ENCODE assay signal across 11 cellular contexts in the genomic region with DNA sequence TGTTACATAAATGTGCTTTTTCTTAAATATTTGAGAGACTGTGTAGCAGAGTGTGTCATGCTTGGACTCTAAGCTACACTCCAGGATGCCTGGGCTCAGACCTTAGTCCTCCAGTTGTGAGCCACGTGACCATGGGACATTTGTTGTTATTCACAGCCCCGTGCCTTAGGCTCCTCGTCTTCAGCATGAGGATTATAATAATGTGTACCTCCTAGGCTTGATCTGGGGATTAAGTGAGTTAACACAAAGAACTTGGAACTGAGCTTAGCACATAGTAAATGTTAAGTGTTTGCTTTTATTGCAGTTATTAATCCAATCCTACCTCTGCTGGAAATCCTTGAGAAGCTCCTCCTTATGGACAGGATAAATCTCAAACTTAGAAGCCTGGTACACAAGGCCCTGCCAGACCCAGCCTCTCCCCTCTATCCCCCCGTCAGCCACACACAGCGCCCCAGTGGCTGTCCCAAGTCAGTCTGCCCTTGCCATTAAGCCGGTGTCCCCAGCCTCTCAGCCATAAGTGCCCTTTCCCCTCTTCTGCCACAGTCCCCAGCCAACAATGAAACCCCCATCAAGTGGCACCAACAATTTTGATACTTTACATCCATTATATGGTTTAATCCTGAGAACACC.
A peak's percentile ranks its signal among the peaks of the same experiment; 100 is the strongest.
DNase-seq lines count a peak whose midpoint lies in the region; ATAC-seq and TF ChIP-seq lines count a peak whose summit lies in the region.
"Had no signal": no experiment of that assay in that cellular context is flagged by ENCODE, and none has a peak within 500 bp of the region (broad histone marks: within the 10 kb centered on the region; RNA-seq: fewer than 3 reads in every experiment).

No MANE protein-coding gene starts in this region.

- peak overlapping the region; percentile 68 for H3K27ac ChIP-seq in psoas muscle

- ATAC-seq in T-helper 17 cell (no peak), psoas muscle (no peak), HG02840 (IDR thresholded peaks at IDR 0.05; ENCODE audit: low FRiP score, unreplicated experiment) (no peak)

- no peak overlapping the region for H3K4me3 Mint-ChIP-seq in T-helper 17 cell
- no peak overlapping the region for H3K4me3 Mint-ChIP-seq in activated CD4-positive, alpha-beta memory T cell treated with anti-CD3 and anti-CD28 coated beads, Interleukin-2, amount 10 ng/mL, durations not matched to agents 7 days and 5 days
- H3K4me3 Mint-ChIP-seq: T-helper 2 cell treated with Interferon-gamma antibody and Interleukin-4, amounts not matched to agents 5 μg/mL and 100 μg/mL, for 36 hours had no signal

- peaks cover 34% of the 10 kb centered on the region for H3K4me1 ChIP-seq in psoas muscle

- no peaks in the 10 kb centered on the region for H3K9me3 Mint-ChIP-seq in activated CD4-positive, alpha-beta memory T cell treated with anti-CD3 and anti-CD28 coated beads, Interleukin-2, amount 10 ng/mL, durations not matched to agents 7 days and 5 days
- H3K9me3 Mint-ChIP-seq: T-helper 2 cell treated with Interferon-gamma antibody and Interleukin-4, amounts not matched to agents 5 μg/mL and 100 μg/mL, for 36 hours had no signal

- H3K9me3 ChIP-seq in T-helper 17 cell (ENCODE audit: control insufficient read depth, low read length, poor library complexity, severe bottlenecking) (no peaks in the 10 kb centered on the region), psoas muscle (no peaks in the 10 kb centered on the region)

- H3K27me3 Mint-ChIP-seq in T-helper 17 cell = no peaks in the 10 kb centered on the region
- H3K27me3 Mint-ChIP-seq in activated CD4-positive, alpha-beta memory T cell treated with anti-CD3 and anti-CD28 coated beads, Interleukin-2, amount 10 ng/mL, durations not matched to agents 7 days and 5 days = no peaks in the 10 kb centered on the region

- POLR2A ChIA-PET in activated CD4-positive, alpha-beta memory T cell treated with anti-CD3 and anti-CD28 coated beads, Interleukin-2, amount 10 ng/mL, durations not matched to agents 7 days and 5 days (lab: Charles Lee) = interaction anchor here (1.4 kb wide), 1 partner anchor 10 kb away, joined by 3 read pairs; no protein-coding TSS in a partner anchor

- H3K27ac Mint-ChIP-seq in T-helper 17 cell = peak overlapping the region; percentile 39
- H3K27ac Mint-ChIP-seq in activated CD4-positive, alpha-beta memory T cell treated with anti-CD3 and anti-CD28 coated beads, Interleukin-2, amount 10 ng/mL, durations not matched to agents 7 days and 5 days = no peak overlapping the region
- H3K27ac Mint-ChIP-seq: T-helper 2 cell treated with Interferon-gamma antibody and Interleukin-4, amounts not matched to agents 5 μg/mL and 100 μg/mL, for 36 hours had no signal

- no peak overlapping the region for H3K4me3 ChIP-seq in psoas muscle
- H3K4me3 ChIP-seq: lung, skin epidermis had no signal

- peaks cover 0 to 3% of the 10 kb centered on the region in 2 donors for H3K36me3 ChIP-seq in psoas muscle (ENCODE audit: insufficient read depth in 1 of 2, low read depth in 1 of 2)

- peaks cover 16% of the 10 kb centered on the region for H3K4me1 Mint-ChIP-seq in T-helper 17 cell
- H3K4me1 Mint-ChIP-seq in activated CD4-positive, alpha-beta memory T cell treated with anti-CD3 and anti-CD28 coated beads, Interleukin-2, amount 10 ng/mL, durations not matched to agents 7 days and 5 days = peaks cover 17% of the 10 kb centered on the region

- peak; percentile 79 for DNase-seq in D341Med (ENCODE audit: low spot score)
- DNase-seq in T-helper 17 cell = no peak
- peak; percentile 35 for DNase-seq in globus pallidus (ENCODE audit: low spot score)
- no peak for DNase-seq in psoas muscle
- no peak for DNase-seq in activated CD4-positive, CD25-positive, alpha-beta regulatory T cell (lab: John Stamatoyannopoulos, UW)
- no peak for DNase-seq in T-helper 1 cell
- no peak for DNase-seq in activated CD4-positive, alpha-beta memory T cell treated with anti-CD3 and anti-CD28 coated beads, Interleukin-2, amount 10 ng/mL, durations not matched to agents 7 days and 5 days

- WGBS in psoas muscle, 3 donors = 57 to 67% (median 58%) methylated on average over 6 of the region's 6 CpGs

- intact Hi-C loops in psoas muscle (cut with DNase I) = loop anchor here (10.0 kb wide), 1 partner anchor 129 kb away; no protein-coding TSS in a partner anchor

- H3K27me3 ChIP-seq in psoas muscle (ENCODE audit: insufficient read depth in 3 of 3, low read length in 2 of 3) = no peaks in the 10 kb centered on the region

- CTCF ChIA-PET in activated CD4-positive, alpha-beta memory T cell treated with anti-CD3 and anti-CD28 coated beads, Interleukin-2, amount 10 ng/mL, durations not matched to agents 7 days and 5 days (lab: Charles Lee) = interaction anchor here (1.2 to 1.6 kb wide), 2 partner anchors 8 to 19 kb away, joined by 3 to 4 read pairs; no protein-coding TSS in a partner anchor

- no peak for TF ChIP-seq CTCF in psoas muscle (IDR thresholded peaks at IDR 0.05)

- H3K36me3 Mint-ChIP-seq in T-helper 17 cell (ENCODE audit: low read depth) = no peaks in the 10 kb centered on the region
- H3K36me3 Mint-ChIP-seq in activated CD4-positive, alpha-beta memory T cell treated with anti-CD3 and anti-CD28 coated beads, Interleukin-2, amount 10 ng/mL, durations not matched to agents 7 days and 5 days (ENCODE audit: low read depth) = peaks cover 9% of the 10 kb centered on the region

Comparison
In these comparisons a context has a peak if more than half of its experiments do, and no peak if none do; other contexts are left out.
1. DNase-seq: peak in D341Med (single experiment) and globus pallidus (single experiment); none in T-helper 17 cell (0 of 3), psoas muscle (0 of 2), activated CD4-positive, CD25-positive, alpha-beta regulatory T cell (0 of 4), T-helper 1 cell (0 of 5) and activated CD4-positive, alpha-beta memory T cell treated with anti-CD3 and anti-CD28 coated beads, Interleukin-2, amount 10 ng/mL, durations not matched to agents 7 days and 5 days (single experiment).